Comparison of ENCODE assay signal across 1 cellular context in genomic region chr7:158702944-158703343, GRCh38.
A peak's percentile ranks its signal among the peaks of the same experiment; 100 is the strongest.
TF ChIP-seq lines count a peak whose summit lies in the region.

No MANE protein-coding gene starts in this region.

TF ChIP-seq in K562, 482 proteins besides CTCF, POLR2A, EP300 and RAD21 (continued from another document):
- TF ChIP-seq MGA (IDR thresholded peaks at IDR 0.05) = peak; percentile 47
- TF ChIP-seq TRIM24 (IDR thresholded peaks at IDR 0.05) = peak; percentile 28 to 45; a peak in 2 of 4 replicates
- TF ChIP-seq NR2C1 (IDR thresholded peaks at IDR 0.05) = no peak
- no peak for TF ChIP-seq NR2C1 (tag; IDR thresholded peaks at IDR 0.05)
- no peak for TF ChIP-seq TSC22D4 (tag; IDR thresholded peaks at IDR 0.05)
- peak; percentile 89; the same call in 1 of the 2 replicates for TF ChIP-seq NKRF (IDR thresholded peaks at IDR 0.05; ENCODE audit: borderline replicate concordance)
- no peak for TF ChIP-seq ETS2 (tag; IDR thresholded peaks at IDR 0.05; ENCODE audit: borderline replicate concordance, poor library complexity, severe bottlenecking)
- TF ChIP-seq NR4A1 (CRISPR knock-in tag; IDR thresholded peaks at IDR 0.05) = no peak
- TF ChIP-seq NR4A1 (tag; IDR thresholded peaks at IDR 0.05) = peak; percentile 25; the same call in 1 of the 2 replicates
- no peak for TF ChIP-seq EGR1 (conservative IDR thresholded peaks at IDR 0.05)
- TF ChIP-seq PPARD (CRISPR knock-in tag; IDR thresholded peaks at IDR 0.05) = no peak
- TF ChIP-seq DMBX1 (CRISPR knock-in tag; IDR thresholded peaks at IDR 0.05; ENCODE audit: borderline replicate concordance) = no peak
- TF ChIP-seq EWSR1 (IDR thresholded peaks at IDR 0.05; ENCODE audit: borderline replicate concordance, low read depth, partially characterized antibody) = no peak
- TF ChIP-seq BCLAF1 (IDR thresholded peaks at IDR 0.05; ENCODE audit: borderline replicate concordance in 1 of 2, control insufficient read depth in 1 of 2, low read depth in 2 of 2, low read length in 1 of 2) = no peak
- no peak for TF ChIP-seq COPS2 (conservative IDR thresholded peaks at IDR 0.05)
- TF ChIP-seq FOXJ3 (CRISPR knock-in tag; IDR thresholded peaks at IDR 0.05) = no peak
- TF ChIP-seq PRPF4 (IDR thresholded peaks at IDR 0.05; ENCODE audit: insufficient read depth, low read depth, low read length, poor library complexity, severe bottlenecking) = no peak
- TF ChIP-seq ATF1 (CRISPR knock-in tag; IDR thresholded peaks at IDR 0.05) = no peak
- TF ChIP-seq ATF1 (tag; IDR thresholded peaks at IDR 0.05) = peak; percentile 22; the same call in 1 of the 2 replicates
- no peak for TF ChIP-seq HCFC1 (IDR thresholded peaks at IDR 0.05; ENCODE audit: low read depth, low read length)
- no peak for TF ChIP-seq ZC3H11A (IDR thresholded peaks at IDR 0.05; ENCODE audit: low read depth, low read length)
- peak; percentile 75 for TF ChIP-seq MAFK (IDR thresholded peaks at IDR 0.05; ENCODE audit: low read length)
- TF ChIP-seq RBFOX2 (IDR thresholded peaks at IDR 0.05; ENCODE audit: low read depth, low read length) = no peak
- TF ChIP-seq STAT5A (IDR thresholded peaks at IDR 0.05; ENCODE audit: borderline replicate concordance, low read length) = no peak
- TF ChIP-seq ZFP30 (CRISPR knock-in tag; IDR thresholded peaks at IDR 0.05; ENCODE audit: borderline replicate concordance) = no peak
- 0 out of 2 replicates have a peak, but pooled peaks have one; percentile 20 for TF ChIP-seq ARID2 (IDR thresholded peaks at IDR 0.05)
- TF ChIP-seq SMARCA4 (IDR thresholded peaks at IDR 0.05) = peak; percentile 71; the same call in 1 of the 2 replicates
- TF ChIP-seq ZNF436 (CRISPR knock-in tag; IDR thresholded peaks at IDR 0.05) = no peak
- TF ChIP-seq SLC30A9 (CRISPR knock-in tag; IDR thresholded peaks at IDR 0.05) = no peak
- peak; percentile 86 to 90 for TF ChIP-seq MNT (conservative IDR thresholded peaks at IDR 0.05)
- TF ChIP-seq RBBP5 (IDR thresholded peaks at IDR 0.05; ENCODE audit: borderline replicate concordance, insufficient read depth, low read length, poor library complexity, severe bottlenecking) = no peak
- no peak for TF ChIP-seq TCF15 (CRISPR knock-in tag; IDR thresholded peaks at IDR 0.05)
- no peak for TF ChIP-seq ZNF764 (CRISPR knock-in tag; IDR thresholded peaks at IDR 0.05; ENCODE audit: low read depth)
- TF ChIP-seq MAFG (tag; conservative IDR thresholded peaks at IDR 0.05) = peak; percentile 99
- TF ChIP-seq ZNF655 (CRISPR knock-in tag; IDR thresholded peaks at IDR 0.05) = no peak
- no peak for TF ChIP-seq ZNF76 (CRISPR knock-in tag; IDR thresholded peaks at IDR 0.05; ENCODE audit: borderline replicate concordance)
